ENCODE assay signal across 8 cellular contexts in the genomic region with DNA sequence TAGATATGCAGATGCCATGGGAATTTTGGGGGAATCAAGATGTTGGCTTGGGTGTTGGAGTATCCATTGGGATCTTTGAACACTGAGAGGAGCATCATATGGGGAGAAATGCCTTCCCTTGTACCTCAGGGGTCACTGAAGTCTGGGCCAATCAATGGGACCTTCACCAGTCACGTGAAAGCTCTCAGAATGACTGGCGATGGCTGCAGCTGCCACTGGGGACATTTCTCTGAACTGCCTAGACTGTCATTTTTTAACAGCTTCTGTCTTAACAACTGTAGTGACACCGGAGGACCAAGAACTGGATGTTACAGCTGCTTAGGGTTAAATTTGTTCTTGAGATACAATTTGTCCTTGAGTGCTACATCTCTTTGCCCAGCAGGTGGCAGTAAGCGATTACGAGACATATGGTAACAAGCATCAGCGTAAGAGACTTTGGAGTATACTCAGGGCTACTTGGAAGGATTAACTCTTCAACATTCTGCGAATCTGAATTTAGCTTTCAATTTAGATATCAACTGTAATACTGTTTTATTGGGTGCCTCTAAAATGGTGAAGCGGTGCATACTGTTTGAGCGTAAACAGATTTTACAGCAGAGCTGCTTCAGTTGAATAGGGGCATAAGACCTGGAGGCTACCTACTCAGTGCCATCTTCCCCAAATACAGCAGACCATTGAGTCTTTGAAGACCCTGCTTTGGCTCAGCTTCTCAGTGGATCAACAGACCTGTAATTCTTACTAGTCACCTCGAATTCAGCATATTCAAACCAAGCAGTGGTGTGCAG. TPM values are rescaled to one million over a fixed set of nuclear protein-coding genes. Genes with fewer than 3 reads are reported as not detected.
A peak's percentile ranks its signal among the peaks of the same experiment; 100 is the strongest.
DNase-seq lines count a peak whose midpoint lies in the region; ATAC-seq and TF ChIP-seq lines count a peak whose summit lies in the region.

No MANE protein-coding gene starts in this region.

- H3K27me3 ChIP-seq in SJSA1 (replicated peaks), result no peaks in the 10 kb centered on the region
- peaks cover 43% of the 10 kb centered on the region for H3K27me3 ChIP-seq in left ventricle myocardium inferior (ENCODE audit: low read depth)

- H3K27ac ChIP-seq in SJSA1, result no peak overlapping the region
- no peak overlapping the region for H3K27ac ChIP-seq in left ventricle myocardium inferior (replicated peaks)

- in situ Hi-C loops in G401 (cut with HindIII; ENCODE audit: low sequenced_read_pairs), result no loop called here

- peak; percentile 88 for TF ChIP-seq CTCF in left ventricle myocardium inferior (IDR thresholded peaks at IDR 0.05; ENCODE audit: borderline replicate concordance)

- DNase-seq in G401 (ENCODE audit: low spot score) (peak; percentile 48), SJSA1 (ENCODE audit: low read depth in 1 of 2, low spot score in 2 of 2) (peak; percentile 53 to 66), amniotic stem cell (lab: John Stamatoyannopoulos, UW) (peak; percentile 65), left ventricle myocardium inferior (peak; percentile 19), sciatic nerve (ENCODE audit: low spot score) (peak; percentile 78), posterior vena cava (ENCODE audit: low spot score) (no peak)
- DNase-seq in Jurkat, Clone E6-1 (ENCODE audit: low read depth, low spot score), result peak; percentile 71

- no peaks in the 10 kb centered on the region for H3K36me3 ChIP-seq in SJSA1
- H3K36me3 ChIP-seq in left ventricle myocardium inferior, result no peaks in the 10 kb centered on the region

- H3K4me1 ChIP-seq in SJSA1 (replicated peaks) (peaks cover 24% of the 10 kb centered on the region), left ventricle myocardium inferior (no peaks in the 10 kb centered on the region)

- peak; percentile 91 for ATAC-seq in GM21529 (IDR thresholded peaks at IDR 0.05; ENCODE audit: unreplicated experiment)
- ATAC-seq in sciatic nerve, result peak; percentile 82

- H3K9me3 ChIP-seq in SJSA1 (replicated peaks) (no peaks in the 10 kb centered on the region), left ventricle myocardium inferior (replicated peaks) (no peaks in the 10 kb centered on the region)

- H3K4me3 ChIP-seq in Jurkat, Clone E6-1 (ENCODE audit: low read length), result no peak overlapping the region
- no peak overlapping the region for H3K4me3 ChIP-seq in SJSA1
- no peak overlapping the region for H3K4me3 ChIP-seq in left ventricle myocardium inferior

- intact Hi-C loops in left ventricle myocardium inferior (cut with micrococcal nuclease), result loop anchor here (5.0 kb wide), 1 partner anchor 223 kb away; no protein-coding TSS in a partner anchor
- intact Hi-C loops in sciatic nerve (cut with DNase I), result loop anchor here (10.0 kb wide), 1 partner anchor 300 kb away; no protein-coding TSS in a partner anchor
- intact Hi-C loops in posterior vena cava (cut with DNase I), result loop anchor here in 1 of 2 donors (5.0 kb wide), 1 partner anchor 218 kb away; no protein-coding TSS in a partner anchor

RNA-seq across cellular contexts. Expression of a gene that starts 36.0 kb away (rescaled TPM):
- total RNA-seq in G401 (2014; rRNA removed; shearing (Covaris generic)), result 40.3 and 42.9 TPM in 2 replicates
- polyA plus RNA-seq in Jurkat, Clone E6-1 (2012; ENCODE audit: insufficient read depth, insufficient read length), result not detected
- total RNA-seq in SJSA1 (2014; rRNA removed; shearing (Covaris generic)), result 292 and 364 TPM in 2 replicates
- total RNA-seq in left ventricle myocardium inferior, result 33.0 TPM
- 176 TPM for total RNA-seq in sciatic nerve
- 100 to 1,000 TPM; 357 to 408 TPM for total RNA-seq in posterior vena cava
